In genomic region chr1:64110924-64111777, GRCh38 we compare ENCODE assay signal across 33 cellular contexts.
A peak's percentile ranks its signal among the peaks of the same experiment; 100 is the strongest.
DNase-seq lines count a peak whose midpoint lies in the region; ATAC-seq and TF ChIP-seq lines count a peak whose summit lies in the region.
"Had no signal": no experiment of that assay in that cellular context is flagged by ENCODE, and none has a peak within 500 bp of the region (broad histone marks: within the 10 kb centered on the region; RNA-seq: fewer than 3 reads in every experiment).

No MANE protein-coding gene starts in this region.

- H3K79me2 ChIP-seq in PC-3 (ENCODE audit: low read length): no peaks in the 10 kb centered on the region

- H3K27me3 Mint-ChIP-seq in endodermal cell (ENCODE audit: insufficient read depth): no peaks in the 10 kb centered on the region
- no peaks in the 10 kb centered on the region for H3K27me3 Mint-ChIP-seq in mesothelial cell of epicardium (ENCODE audit: low read depth)

- H3K4me1 ChIP-seq in endodermal cell (ENCODE audit: control insufficient read depth, insufficient read depth, low read length) (peaks cover 5% of the 10 kb centered on the region), PC-3 (ENCODE audit: insufficient read depth, low read length) (peaks cover 10% of the 10 kb centered on the region)
- H3K4me1 ChIP-seq: A549, HAP-1, lower lobe of right lung, Peyer's patch, upper lobe of left lung had no signal

- H3K9me2 ChIP-seq in PC-3 (replicated peaks; ENCODE audit: low read length): no peaks in the 10 kb centered on the region

- CTCF ChIA-PET in PC-3 (lab: Charles Lee): no interaction called here

- TF ChIP-seq CTCF in endodermal cell (conservative IDR thresholded peaks at IDR 0.05): no peak
- no peak for TF ChIP-seq CTCF in mesothelial cell of epicardium (IDR thresholded peaks at IDR 0.05; ENCODE audit: unreplicated experiment)
- no peak for TF ChIP-seq CTCF in PC-3 (conservative IDR thresholded peaks at IDR 0.05; ENCODE audit: low read depth, low read length)

- no peak overlapping the region for H2AFZ ChIP-seq in PC-3 (ENCODE audit: low read length)

- no TSS peak for BruUV-seq in PC-3 (replicated peaks; lab: Mats Ljungman, UMichigan)

- no peak overlapping the region for H3K9ac ChIP-seq in endodermal cell (ENCODE audit: extremely low read depth, low read length, poor library complexity, severe bottlenecking)
- no peak overlapping the region for H3K9ac ChIP-seq in PC-3 (ENCODE audit: low read length)

- H4K20me1 ChIP-seq in PC-3 (ENCODE audit: low read length): no peaks in the 10 kb centered on the region

- H3K27ac ChIP-seq in endodermal cell (ENCODE audit: low read depth, low read length) (no peak overlapping the region), PC-3 (ENCODE audit: low read length) (no peak overlapping the region)
- H3K27ac ChIP-seq: A549, cardiac muscle cell, coronary artery, heart left ventricle, HL-60, lower lobe of right lung, ovary, Peyer's patch, upper lobe of left lung had no signal

- H3K4me3 ChIP-seq in endodermal cell (ENCODE audit: low read length) (no peak overlapping the region), PC-3 (ENCODE audit: low read length) (no peak overlapping the region)
- H3K4me3 ChIP-seq: A549, cardiac muscle cell, coronary artery, HAP-1, heart left ventricle, lower lobe of right lung, MG63, ovary, Peyer's patch, upper lobe of left lung had no signal

- 85 to 90% methylated on average over 2 to 6 of the region's 6 CpGs for WGBS in endodermal cell (ENCODE audit: insufficient coverage in 1 of 2, insufficient read length in 1 of 2), 2 experiments

- DNase-seq in COLO829 (ENCODE audit: low spot score): peak; percentile 28
- DNase-seq in M059J (ENCODE audit: low read depth): peak; percentile 46
- peak; percentile 28 for DNase-seq in endodermal cell
- no peak for DNase-seq in mesothelial cell of epicardium (ENCODE audit: low spot score in 2 of 2, unreplicated experiment in 2 of 2)
- DNase-seq in stimulated activated CD4-positive, alpha-beta T cell treated with anti-CD3 and anti-CD28 coated beads, Interleukin-2, amount 100 ng/mL, for 48 hours: no peak
- no peak for DNase-seq in PC-3
- no peak for DNase-seq in cerebellum (ENCODE audit: low spot score)
- no peak for DNase-seq in kidney glomerular epithelial cell (lab: John Stamatoyannopoulos, UW)
- DNase-seq: activated CD4-positive, alpha-beta T cell treated with anti-CD3 and anti-CD28 coated beads for 48 hours; activated T-cell treated with anti-CD3 and anti-CD28 coated beads for 4 hours; AML-193; anterior cingulate cortex; CD4-positive, alpha-beta memory T cell; DMS 273 treated with DMSO at 0.1 percent for 48 hours; effector CD8-positive, alpha-beta T cell; heart left ventricle; KG1; lower lobe of right lung; MG63; NCI-H1930; NCI-H524 treated with DMSO at 0.1 percent for 48 hours; nephron progenitor cell; ovary; Peyer's patch; stimulated activated naive CD4-positive, alpha-beta T cell; T1000; upper lobe of left lung had no signal

- no peak overlapping the region for H3K4me2 ChIP-seq in PC-3 (ENCODE audit: low read length)
- H3K4me2 ChIP-seq: A549 had no signal

- H3K36me3 ChIP-seq in endodermal cell (ENCODE audit: control insufficient read depth, insufficient read depth, low read length) (no peaks in the 10 kb centered on the region), PC-3 (ENCODE audit: low read depth, low read length) (no peaks in the 10 kb centered on the region)
- H3K36me3 ChIP-seq: cardiac muscle cell, HAP-1, heart left ventricle, lower lobe of right lung, MG63, ovary, Peyer's patch, upper lobe of left lung had no signal

- H3K27ac Mint-ChIP-seq in endodermal cell (no peak overlapping the region), mesothelial cell of epicardium (peak overlapping the region; percentile 64)
- H3K27ac Mint-ChIP-seq: activated naive CD8-positive, alpha-beta T cell; CD4-positive, alpha-beta memory T cell; nephron progenitor cell had no signal

- intact Hi-C loops in PC-3 (cut with micrococcal nuclease): no loop called here

- POLR2A ChIA-PET in PC-3 (lab: Charles Lee; ENCODE audit: unreplicated experiment): no interaction called here

- no peak overlapping the region for H3K4me3 Mint-ChIP-seq in endodermal cell
- no peak overlapping the region for H3K4me3 Mint-ChIP-seq in mesothelial cell of epicardium
- H3K4me3 Mint-ChIP-seq: activated naive CD8-positive, alpha-beta T cell; CD4-positive, alpha-beta memory T cell; nephron progenitor cell had no signal

- no peaks in the 10 kb centered on the region for H3K9me3 ChIP-seq in endodermal cell (ENCODE audit: control insufficient read depth, low read length)
- H3K9me3 ChIP-seq in PC-3 (ENCODE audit: low read length): no peaks in the 10 kb centered on the region
- H3K9me3 ChIP-seq: A549, HAP-1, heart left ventricle, lower lobe of right lung, MG63, ovary, Peyer's patch, upper lobe of left lung had no signal

- H3K4me1 Mint-ChIP-seq in endodermal cell (peaks cover 11% of the 10 kb centered on the region), mesothelial cell of epicardium (peaks cover 45% of the 10 kb centered on the region)
- H3K4me1 Mint-ChIP-seq: CD4-positive, alpha-beta memory T cell had no signal

- H3K27me3 ChIP-seq in endodermal cell (ENCODE audit: control insufficient read depth, insufficient read depth, low read length, poor library complexity, severe bottlenecking): no peaks in the 10 kb centered on the region
- no peaks in the 10 kb centered on the region for H3K27me3 ChIP-seq in PC-3 (ENCODE audit: low read length)
- H3K27me3 ChIP-seq: cardiac muscle cell, heart left ventricle, MG63, ovary, Peyer's patch, upper lobe of left lung had no signal

- no peaks in the 10 kb centered on the region for H3F3A ChIP-seq in PC-3 (ENCODE audit: low read length, unreplicated experiment)

- H3K36me3 Mint-ChIP-seq in endodermal cell (ENCODE audit: low read depth): no peaks in the 10 kb centered on the region
- H3K36me3 Mint-ChIP-seq in mesothelial cell of epicardium: peaks cover 1% of the 10 kb centered on the region
- H3K36me3 Mint-ChIP-seq: activated naive CD8-positive, alpha-beta T cell; CD4-positive, alpha-beta memory T cell had no signal

- no peak for ATAC-seq in PC-3
- ATAC-seq: A549, heart left ventricle, lower lobe of right lung had no signal

- H3K9me3 Mint-ChIP-seq in endodermal cell (no peaks in the 10 kb centered on the region), mesothelial cell of epicardium (no peaks in the 10 kb centered on the region)
- H3K9me3 Mint-ChIP-seq: CD4-positive, alpha-beta memory T cell had no signal

Comparison
In these comparisons a context has a peak if more than half of its experiments do, and no peak if none do; other contexts are left out.
1. DNase-seq: peak in COLO829 (single experiment), M059J (single experiment) and endodermal cell (single experiment); none in mesothelial cell of epicardium (0 of 2), stimulated activated CD4-positive, alpha-beta T cell treated with anti-CD3 and anti-CD28 coated beads, Interleukin-2, amount 100 ng/mL, for 48 hours (0 of 2), PC-3 (single experiment), cerebellum (single experiment) and kidney glomerular epithelial cell (single experiment).